17 cellular contexts compared by ENCODE assay signal in the genomic region with DNA sequence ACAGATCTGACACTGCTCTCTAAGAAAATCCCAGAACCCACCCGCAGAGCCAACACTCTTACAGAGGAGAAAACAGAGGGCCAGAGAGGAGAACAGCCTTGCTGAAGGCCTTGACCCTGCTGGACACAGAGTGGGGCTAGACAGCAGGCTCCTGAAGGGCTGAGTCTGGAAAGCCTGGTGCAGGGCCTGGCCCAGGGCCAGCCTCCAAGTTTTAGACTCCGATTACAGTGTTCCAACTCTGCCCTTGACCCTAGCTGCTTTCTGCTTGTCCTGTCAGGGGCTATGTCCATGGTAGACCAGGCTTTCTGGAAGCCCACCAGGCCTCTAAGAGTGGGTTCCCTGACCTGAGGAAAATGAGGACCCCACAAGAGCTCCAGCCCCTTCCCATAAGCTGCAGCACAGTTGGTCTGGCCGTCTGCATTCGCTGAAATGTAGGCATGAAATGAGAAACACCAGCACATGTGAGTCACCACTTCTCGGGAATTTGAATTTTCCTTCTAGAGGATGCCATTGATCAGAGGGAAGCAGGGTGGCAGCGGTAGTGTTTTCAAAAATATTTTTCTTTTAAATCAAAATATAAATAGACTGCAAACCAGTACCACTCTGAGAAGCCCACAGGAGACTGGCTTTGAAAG.
DNase-seq lines count a peak whose midpoint lies in the region; ATAC-seq and TF ChIP-seq lines count a peak whose summit lies in the region.
"Had no signal": no experiment of that assay in that cellular context is flagged by ENCODE, and none has a peak within 500 bp of the region (broad histone marks: within the 10 kb centered on the region; RNA-seq: fewer than 3 reads in every experiment).

No MANE protein-coding gene starts in this region.

- in situ Hi-C loops in astrocyte of the cerebellum (cut with HindIII; ENCODE audit: low sequenced_read_pairs) (no loop called here), gastrocnemius medialis (cut with MboI; ENCODE audit: low sequenced_read_pairs in 4 of 4) (no loop called here)

- H3K9me3 ChIP-seq in gastrocnemius medialis (no peaks in the 10 kb centered on the region), WERI-Rb-1 (ENCODE audit: severe bottlenecking) (no peaks in the 10 kb centered on the region)
- H3K9me3 ChIP-seq: BE2C, neutrophil had no signal

- intact Hi-C loops in gastrocnemius medialis (cut with DNase I; ENCODE audit: low total_unique reads) = no loop called here

- ATAC-seq in gastrocnemius medialis = no peak
- ATAC-seq: HCT116 had no signal

- H3K4me1 ChIP-seq in gastrocnemius medialis = peaks cover 12 to 19% of the 10 kb centered on the region in 2 donors

- H3K4me3 ChIP-seq in astrocyte of the cerebellum (ENCODE audit: low read depth, low read length) = no peak overlapping the region
- H3K4me3 ChIP-seq in fibroblast of pulmonary artery (replicated peaks; ENCODE audit: low read depth, low read length) = no peak overlapping the region
- H3K4me3 ChIP-seq in gastrocnemius medialis = no peak overlapping the region
- H3K4me3 ChIP-seq in WERI-Rb-1 (ENCODE audit: low read depth, low read length) = no peak overlapping the region
- H3K4me3 ChIP-seq: lung had no signal

- H3K36me3 ChIP-seq in gastrocnemius medialis (no peaks in the 10 kb centered on the region), WERI-Rb-1 (peaks cover 24% of the 10 kb centered on the region)
- H3K36me3 ChIP-seq: BE2C had no signal

- no peaks in the 10 kb centered on the region for H3K27me3 ChIP-seq in gastrocnemius medialis
- H3K27me3 ChIP-seq in WERI-Rb-1 (ENCODE audit: insufficient read depth, low read depth, severe bottlenecking) = no peaks in the 10 kb centered on the region
- H3K27me3 ChIP-seq: BE2C, neutrophil had no signal

- no peak for TF ChIP-seq CTCF in astrocyte of the cerebellum (IDR thresholded peaks at IDR 0.05; ENCODE audit: low read depth, low read length, missing control alignments)
- TF ChIP-seq CTCF in fibroblast of pulmonary artery (IDR thresholded peaks at IDR 0.05; ENCODE audit: low read length, missing control alignments) = no peak
- TF ChIP-seq CTCF in gastrocnemius medialis (IDR thresholded peaks at IDR 0.05 in 4 of 5, conservative IDR thresholded peaks at IDR 0.05 in 1 of 5) = no peak
- no peak for TF ChIP-seq CTCF in WERI-Rb-1 (IDR thresholded peaks at IDR 0.05; ENCODE audit: low read depth, low read length)

- TF ChIP-seq POLR2A in gastrocnemius medialis (IDR thresholded peaks at IDR 0.05) = no peak

- peak; percentile 55 for DNase-seq in CD1c-positive myeloid dendritic cell (ENCODE audit: extremely low spot score)
- peak; percentile 12 for DNase-seq in astrocyte of the cerebellum (ENCODE audit: low read depth)
- DNase-seq in fibroblast of pulmonary artery (ENCODE audit: low read depth) = peak; percentile 7
- no peak for DNase-seq in gastrocnemius medialis
- DNase-seq in stimulated activated CD4-positive, alpha-beta T cell treated with anti-CD3 and anti-CD28 coated beads, Interleukin-2, amount 100 ng/mL, for 48 hours = no peak
- no peak for DNase-seq in WERI-Rb-1
- no peak for DNase-seq in NCI-H345 (lab: John Stamatoyannopoulos, UW)
- no peak for DNase-seq in NCI-H1436 treated with DMSO at 0.1 percent for 48 hours (lab: John Stamatoyannopoulos, UW)
- DNase-seq: activated effector memory CD4-positive, alpha-beta T cell treated with anti-CD3 and anti-CD28 coated beads, Interleukin-2, amount 50 U/mL, for 16 hours; BE2C; DMS79 treated with DMSO at 0.1 percent for 48 hours; erythroblast; NCI-H146; SW 1271 had no signal

- H3K27ac ChIP-seq in gastrocnemius medialis = peak overlapping the region in 3 of 4 donors; percentile 22 to 43 (median 30)
- no peak overlapping the region for H3K27ac ChIP-seq in WERI-Rb-1
- H3K27ac ChIP-seq: neutrophil had no signal

Comparison
In these comparisons a context has a peak if more than half of its experiments do, and no peak if none do; other contexts are left out.
1. DNase-seq: peak in CD1c-positive myeloid dendritic cell (single experiment), astrocyte of the cerebellum (single experiment) and fibroblast of pulmonary artery (single experiment); none in gastrocnemius medialis (0 of 2), stimulated activated CD4-positive, alpha-beta T cell treated with anti-CD3 and anti-CD28 coated beads, Interleukin-2, amount 100 ng/mL, for 48 hours (0 of 2), WERI-Rb-1 (single experiment), NCI-H345 (single experiment) and NCI-H1436 treated with DMSO at 0.1 percent for 48 hours (single experiment).